ENCODE assay signal across 8 cellular contexts in genomic region chr12:6965026-6965661, GRCh38. TPM values are rescaled to one million over a fixed set of nuclear protein-coding genes. Genes with fewer than 3 reads are reported as not detected.
DNase-seq lines count a peak whose midpoint lies in the region; ATAC-seq and TF ChIP-seq lines count a peak whose summit lies in the region.

No MANE protein-coding gene starts in this region.

- H2AK5ac ChIP-seq in mesendoderm (ENCODE audit: low read length): peak overlapping the region; percentile 40

- no peak overlapping the region for H2BK5ac ChIP-seq in mesendoderm (ENCODE audit: low read length)

- H3K27ac ChIP-seq in mesendoderm (ENCODE audit: low read depth, low read length): peak overlapping the region; percentile 45

- H3K9me3 Mint-ChIP-seq in activated CD4-positive, alpha-beta memory T cell treated with anti-CD3 and anti-CD28 coated beads, Interleukin-2, amount 10 ng/mL, durations not matched to agents 7 days and 5 days: no peaks in the 10 kb centered on the region

- CTCF ChIA-PET in activated CD4-positive, alpha-beta memory T cell treated with anti-CD3 and anti-CD28 coated beads, Interleukin-2, amount 10 ng/mL, durations not matched to agents 7 days and 5 days (lab: Charles Lee): interaction anchor here (0.9 to 12.2 kb wide), 14 partner anchors 10 to 500 kb away, joined by 3 to 465 read pairs (median 4); partner anchors contain the start of genes C12orf57, C1RL, LRRC23 and PTPN6

- no peaks in the 10 kb centered on the region for H3K27me3 Mint-ChIP-seq in activated CD4-positive, alpha-beta memory T cell treated with anti-CD3 and anti-CD28 coated beads, Interleukin-2, amount 10 ng/mL, durations not matched to agents 7 days and 5 days

- H3K4me1 Mint-ChIP-seq in activated CD4-positive, alpha-beta memory T cell treated with anti-CD3 and anti-CD28 coated beads, Interleukin-2, amount 10 ng/mL, durations not matched to agents 7 days and 5 days: peaks cover 79% of the 10 kb centered on the region

- no peak overlapping the region for H4K8ac ChIP-seq in mesendoderm (ENCODE audit: low read depth, low read length)

- no peak overlapping the region for H2BK15ac ChIP-seq in mesendoderm (replicated peaks; ENCODE audit: low read depth)

- peaks cover 37% of the 10 kb centered on the region for H3K79me2 ChIP-seq in mesendoderm (ENCODE audit: control insufficient read depth, insufficient read depth, low read length)

- H3K27ac Mint-ChIP-seq in activated CD4-positive, alpha-beta memory T cell treated with anti-CD3 and anti-CD28 coated beads, Interleukin-2, amount 10 ng/mL, durations not matched to agents 7 days and 5 days: peak overlapping the region; percentile 83

- H3K4ac ChIP-seq in mesendoderm (ENCODE audit: low read depth, low read length): no peak overlapping the region

- DNase-seq in GM12865 (ENCODE audit: low read depth): peak; percentile 94
- DNase-seq in NCI-H748 (lab: John Stamatoyannopoulos, UW; ENCODE audit: unreplicated experiment): peak; percentile 61
- peak; percentile 89 for DNase-seq in activated CD4-positive, alpha-beta memory T cell treated with anti-CD3 and anti-CD28 coated beads, Interleukin-2, amount 10 ng/mL, durations not matched to agents 7 days and 5 days
- peak; percentile 78 for DNase-seq in effector CD8-positive, alpha-beta T cell (lab: John Stamatoyannopoulos, UW)
- DNase-seq in mesendoderm: peak; percentile 94
- peak; percentile 74 for DNase-seq in stimulated activated CD8-positive, alpha-beta memory T cell treated with anti-CD3 and anti-CD28 coated beads, Interleukin-15, amount 100 ng/mL, for 24 hours (ENCODE audit: low read depth)

- H3K4me3 Mint-ChIP-seq in activated CD4-positive, alpha-beta memory T cell treated with anti-CD3 and anti-CD28 coated beads, Interleukin-2, amount 10 ng/mL, durations not matched to agents 7 days and 5 days: no peak overlapping the region

- H3K9ac ChIP-seq in mesendoderm (ENCODE audit: low read length): peak overlapping the region; percentile 97

- peaks cover 12% of the 10 kb centered on the region for H3K4me1 ChIP-seq in mesendoderm (ENCODE audit: control insufficient read depth, low read depth, low read length)

- H3K27me3 ChIP-seq in mesendoderm (ENCODE audit: insufficient read depth, low read length, poor library complexity): no peaks in the 10 kb centered on the region

- TF ChIP-seq CTCF in GM12865 (IDR thresholded peaks at IDR 0.05; ENCODE audit: insufficient read depth, low read depth, low read length, missing control alignments): peak; percentile 92

- H3K18ac ChIP-seq in mesendoderm (ENCODE audit: low read length): no peak overlapping the region

- H3K79me1 ChIP-seq in mesendoderm (ENCODE audit: low read length): peaks cover 18% of the 10 kb centered on the region

- H4K5ac ChIP-seq in mesendoderm (ENCODE audit: low read length): peak overlapping the region; percentile 73

- peak; percentile 27 for ATAC-seq in HG03520 (IDR thresholded peaks at IDR 0.05; ENCODE audit: unreplicated experiment)
- ATAC-seq in HG02938 (IDR thresholded peaks at IDR 0.05; ENCODE audit: unreplicated experiment): no peak

- H3K4me3 ChIP-seq in GM12865 (ENCODE audit: low read depth, low read length) (no peak overlapping the region), mesendoderm (ENCODE audit: low read length) (no peak overlapping the region)

- H3K56ac ChIP-seq in mesendoderm (ENCODE audit: low read length): peak overlapping the region; percentile 97

- no peak overlapping the region for H2BK120ac ChIP-seq in mesendoderm (ENCODE audit: low read depth, low read length)

- H3K4me2 ChIP-seq in mesendoderm (ENCODE audit: low read length): peak overlapping the region; percentile 57

- peaks cover 16% of the 10 kb centered on the region for H3K36me3 ChIP-seq in mesendoderm (ENCODE audit: control insufficient read depth, insufficient read depth, low read length)

- WGBS in mesendoderm (ENCODE audit: extremely low coverage, insufficient coverage, low lambda C conversion rate): no CpG with 5 or more reads among the region's 12 CpGs

- POLR2A ChIA-PET in activated CD4-positive, alpha-beta memory T cell treated with anti-CD3 and anti-CD28 coated beads, Interleukin-2, amount 10 ng/mL, durations not matched to agents 7 days and 5 days (lab: Charles Lee): interaction anchor here (1.0 to 13.2 kb wide), 17 partner anchors 9 to 143 kb away, joined by 3 to 1188 read pairs (median 4); partner anchors contain the start of genes ATN1, C12orf57, CDCA3 and LPCAT3

- no peak overlapping the region for H3K23ac ChIP-seq in mesendoderm (ENCODE audit: low read length)

- peaks cover 64% of the 10 kb centered on the region for H3K36me3 Mint-ChIP-seq in activated CD4-positive, alpha-beta memory T cell treated with anti-CD3 and anti-CD28 coated beads, Interleukin-2, amount 10 ng/mL, durations not matched to agents 7 days and 5 days (ENCODE audit: low read depth)

RNA-seq across cellular contexts. Expression of gene PHB2, which starts 5.3 kb away (rescaled TPM):
- 100 to 1,000 TPM; 194 to 196 TPM for total RNA-seq in activated CD4-positive, alpha-beta memory T cell treated with anti-CD3 and anti-CD28 coated beads, Interleukin-2, amount 10 ng/mL, durations not matched to agents 7 days and 5 days
- 473 TPM for polyA plus RNA-seq in mesendoderm (2013, experiment 1 of 2)
- 476 TPM for polyA plus RNA-seq in mesendoderm (2013, experiment 2 of 2)

RNA-seq across cellular contexts. Expression of gene EMG1, which starts 5.6 kb away (rescaled TPM):
- 10 to 100 TPM; 39.4 to 50.2 TPM for total RNA-seq in activated CD4-positive, alpha-beta memory T cell treated with anti-CD3 and anti-CD28 coated beads, Interleukin-2, amount 10 ng/mL, durations not matched to agents 7 days and 5 days
- polyA plus RNA-seq in mesendoderm (2013, experiment 1 of 2): 119 TPM
- 115 TPM for polyA plus RNA-seq in mesendoderm (2013, experiment 2 of 2)

RNA-seq across cellular contexts. Expression of gene PTPN6, which starts 14.0 kb away (rescaled TPM):
- total RNA-seq in activated CD4-positive, alpha-beta memory T cell treated with anti-CD3 and anti-CD28 coated beads, Interleukin-2, amount 10 ng/mL, durations not matched to agents 7 days and 5 days: 100 to 1,000 TPM; 295 to 299 TPM
- polyA plus RNA-seq in mesendoderm (2013, experiment 1 of 2): 13.2 TPM
- 14.1 TPM for polyA plus RNA-seq in mesendoderm (2013, experiment 2 of 2)

RNA-seq across cellular contexts. Expression of gene C12orf57, which starts 21.3 kb away (rescaled TPM):
- total RNA-seq in activated CD4-positive, alpha-beta memory T cell treated with anti-CD3 and anti-CD28 coated beads, Interleukin-2, amount 10 ng/mL, durations not matched to agents 7 days and 5 days: 100 to 1,000 TPM; 141 TPM
- 146 TPM for polyA plus RNA-seq in mesendoderm (2013, experiment 1 of 2)
- 141 TPM for polyA plus RNA-seq in mesendoderm (2013, experiment 2 of 2)

RNA-seq across cellular contexts. Expression of gene RNU7-1, which starts 21.5 kb away (rescaled TPM):
- total RNA-seq in activated CD4-positive, alpha-beta memory T cell treated with anti-CD3 and anti-CD28 coated beads, Interleukin-2, amount 10 ng/mL, durations not matched to agents 7 days and 5 days: not detected
- polyA plus RNA-seq in mesendoderm (2013, experiment 1 of 2): not detected
- not detected for polyA plus RNA-seq in mesendoderm (2013, experiment 2 of 2)
